ENCODE assay signal across 12 cellular contexts in genomic region chr3:12946661-12947316, GRCh38.
A peak's percentile ranks its signal among the peaks of the same experiment; 100 is the strongest.
DNase-seq lines count a peak whose midpoint lies in the region; ATAC-seq and TF ChIP-seq lines count a peak whose summit lies in the region.
"Had no signal": no experiment of that assay in that cellular context is flagged by ENCODE, and none has a peak within 500 bp of the region (broad histone marks: within the 10 kb centered on the region; RNA-seq: fewer than 3 reads in every experiment).

No MANE protein-coding gene starts in this region.

- H3K27ac Mint-ChIP-seq in nephron progenitor cell: peak overlapping the region; percentile 57
- no peak overlapping the region for H3K27ac Mint-ChIP-seq in activated T-cell treated with anti-CD3 and anti-CD28 coated beads, Interleukin-2, amount 50 U/mL, for 72 hours
- no peak overlapping the region for H3K27ac Mint-ChIP-seq in activated T-helper 1 cell treated with anti-CD3 and anti-CD28 coated beads, Interleukin-12 subunit alpha, Interleukin-12 subunit beta, Interleukin-2, Interleukin-4 antibody, amounts not matched to agents 30 ng/mL and 10 ng/mL and 1 ng/mL, durations not matched to agents 14 hours and 24 hours and 36 hours

- peaks cover 100% of the 10 kb centered on the region for H4K20me1 ChIP-seq in BLaER1

- peaks cover 45% of the 10 kb centered on the region for H3K36me3 ChIP-seq in BLaER1

- H3K4me1 ChIP-seq in BLaER1: peaks cover 100% of the 10 kb centered on the region

- no peaks in the 10 kb centered on the region for H3K9me3 ChIP-seq in BLaER1

- no peak overlapping the region for H3K4me3 ChIP-seq in BLaER1

- no peaks in the 10 kb centered on the region for H3K36me3 Mint-ChIP-seq in nephron progenitor cell (ENCODE audit: low read depth)
- H3K36me3 Mint-ChIP-seq in activated T-cell treated with anti-CD3 and anti-CD28 coated beads, Interleukin-2, amount 50 U/mL, for 72 hours (ENCODE audit: insufficient read depth in 2 of 2): no peaks in the 10 kb centered on the region
- no peaks in the 10 kb centered on the region for H3K36me3 Mint-ChIP-seq in activated T-helper 1 cell treated with anti-CD3 and anti-CD28 coated beads, Interleukin-12 subunit alpha, Interleukin-12 subunit beta, Interleukin-2, Interleukin-4 antibody, amounts not matched to agents 30 ng/mL and 10 ng/mL and 1 ng/mL, durations not matched to agents 14 hours and 24 hours and 36 hours (ENCODE audit: low read depth)

- H3K27me3 Mint-ChIP-seq in nephron progenitor cell (ENCODE audit: low read depth, poor library complexity): peaks cover 4% of the 10 kb centered on the region
- H3K27me3 Mint-ChIP-seq in activated T-cell treated with anti-CD3 and anti-CD28 coated beads, Interleukin-2, amount 50 U/mL, for 72 hours (ENCODE audit: low read depth): no peaks in the 10 kb centered on the region
- no peaks in the 10 kb centered on the region for H3K27me3 Mint-ChIP-seq in activated T-helper 1 cell treated with anti-CD3 and anti-CD28 coated beads, Interleukin-12 subunit alpha, Interleukin-12 subunit beta, Interleukin-2, Interleukin-4 antibody, amounts not matched to agents 30 ng/mL and 10 ng/mL and 1 ng/mL, durations not matched to agents 14 hours and 24 hours and 36 hours (ENCODE audit: insufficient read depth)

- H3K4me1 Mint-ChIP-seq in nephron progenitor cell: peaks cover 50% of the 10 kb centered on the region
- peaks cover 42% of the 10 kb centered on the region for H3K4me1 Mint-ChIP-seq in activated T-cell treated with anti-CD3 and anti-CD28 coated beads, Interleukin-2, amount 50 U/mL, for 72 hours (ENCODE audit: low read depth)
- peaks cover 39% of the 10 kb centered on the region for H3K4me1 Mint-ChIP-seq in activated T-helper 1 cell treated with anti-CD3 and anti-CD28 coated beads, Interleukin-12 subunit alpha, Interleukin-12 subunit beta, Interleukin-2, Interleukin-4 antibody, amounts not matched to agents 30 ng/mL and 10 ng/mL and 1 ng/mL, durations not matched to agents 14 hours and 24 hours and 36 hours (ENCODE audit: low read depth)

- ATAC-seq in GM19452 (IDR thresholded peaks at IDR 0.05; ENCODE audit: unreplicated experiment): no peak
- ATAC-seq in activated T-cell treated with anti-CD3 and anti-CD28 coated beads, Interleukin-2, amount 50 U/mL, for 72 hours (replicated peaks in 1 of 2): no peak

- no peak overlapping the region for H3K4me3 Mint-ChIP-seq in nephron progenitor cell
- no peak overlapping the region for H3K4me3 Mint-ChIP-seq in activated T-cell treated with anti-CD3 and anti-CD28 coated beads, Interleukin-2, amount 50 U/mL, for 72 hours
- no peak overlapping the region for H3K4me3 Mint-ChIP-seq in activated T-helper 1 cell treated with anti-CD3 and anti-CD28 coated beads, Interleukin-12 subunit alpha, Interleukin-12 subunit beta, Interleukin-2, Interleukin-4 antibody, amounts not matched to agents 30 ng/mL and 10 ng/mL and 1 ng/mL, durations not matched to agents 14 hours and 24 hours and 36 hours

- H3K9me3 Mint-ChIP-seq in nephron progenitor cell: no peaks in the 10 kb centered on the region
- no peaks in the 10 kb centered on the region for H3K9me3 Mint-ChIP-seq in activated T-cell treated with anti-CD3 and anti-CD28 coated beads, Interleukin-2, amount 50 U/mL, for 72 hours
- no peaks in the 10 kb centered on the region for H3K9me3 Mint-ChIP-seq in activated T-helper 1 cell treated with anti-CD3 and anti-CD28 coated beads, Interleukin-12 subunit alpha, Interleukin-12 subunit beta, Interleukin-2, Interleukin-4 antibody, amounts not matched to agents 30 ng/mL and 10 ng/mL and 1 ng/mL, durations not matched to agents 14 hours and 24 hours and 36 hours

- intact Hi-C loops in activated T-helper 1 cell treated with anti-CD3 and anti-CD28 coated beads, Interleukin-12 subunit alpha, Interleukin-12 subunit beta, Interleukin-2, Interleukin-4 antibody, amounts not matched to agents 30 ng/mL and 10 ng/mL and 1 ng/mL, durations not matched to agents 14 hours and 24 hours and 36 hours (cut with micrococcal nuclease): no loop called here

- peak; percentile 64 for DNase-seq in RPMI7951 (ENCODE audit: low read depth)
- peak; percentile 16 for DNase-seq in dedifferentiated amniotic fluid mesenchymal stem cell (ENCODE audit: extremely low spot score)
- DNase-seq in nephron progenitor cell: no peak
- DNase-seq in activated T-cell treated with anti-CD3 and anti-CD28 coated beads, Interleukin-2, amount 50 U/mL, for 72 hours: no peak
- no peak for DNase-seq in activated T-helper 1 cell treated with anti-CD3 and anti-CD28 coated beads, Interleukin-12 subunit alpha, Interleukin-12 subunit beta, Interleukin-2, Interleukin-4 antibody, amounts not matched to agents 30 ng/mL and 10 ng/mL and 1 ng/mL, durations not matched to agents 14 hours and 24 hours and 36 hours (ENCODE audit: low spot score)
- no peak for DNase-seq in stimulated activated CD4-positive, alpha-beta T cell treated with anti-CD3 and anti-CD28 coated beads, Interleukin-4, amount 100 ng/mL, for 24 hours
- DNase-seq: activated CD8-positive, alpha-beta memory T cell treated with anti-CD3 and anti-CD28 coated beads, Interleukin-2, amount 50 U/mL, for 48 hours; effector CD8-positive, alpha-beta T cell; NCI-H1417 treated with DMSO at 0.1 percent for 48 hours; NCI-H446 treated with DMSO at 0.1 percent for 48 hours had no signal

- peak overlapping the region; percentile 100 for H3K4me2 ChIP-seq in BLaER1

- no peak overlapping the region for H3K9ac ChIP-seq in BLaER1

- TF ChIP-seq CTCF in nephron progenitor cell (IDR thresholded peaks at IDR 0.05): no peak

- no peaks in the 10 kb centered on the region for H3K27me3 ChIP-seq in BLaER1

- no peak overlapping the region for H3K27ac ChIP-seq in BLaER1

Comparison
In these comparisons a context has a peak if more than half of its experiments do, and no peak if none do; other contexts are left out.
1. DNase-seq: peak in RPMI7951 (single experiment) and dedifferentiated amniotic fluid mesenchymal stem cell (single experiment); none in nephron progenitor cell (single experiment), activated T-cell treated with anti-CD3 and anti-CD28 coated beads, Interleukin-2, amount 50 U/mL, for 72 hours (0 of 2), activated T-helper 1 cell treated with anti-CD3 and anti-CD28 coated beads, Interleukin-12 subunit alpha, Interleukin-12 subunit beta, Interleukin-2, Interleukin-4 antibody, amounts not matched to agents 30 ng/mL and 10 ng/mL and 1 ng/mL, durations not matched to agents 14 hours and 24 hours and 36 hours (single experiment) and stimulated activated CD4-positive, alpha-beta T cell treated with anti-CD3 and anti-CD28 coated beads, Interleukin-4, amount 100 ng/mL, for 24 hours (single experiment).